ENCODE assay signal across 23 cellular contexts in the genomic region with DNA sequence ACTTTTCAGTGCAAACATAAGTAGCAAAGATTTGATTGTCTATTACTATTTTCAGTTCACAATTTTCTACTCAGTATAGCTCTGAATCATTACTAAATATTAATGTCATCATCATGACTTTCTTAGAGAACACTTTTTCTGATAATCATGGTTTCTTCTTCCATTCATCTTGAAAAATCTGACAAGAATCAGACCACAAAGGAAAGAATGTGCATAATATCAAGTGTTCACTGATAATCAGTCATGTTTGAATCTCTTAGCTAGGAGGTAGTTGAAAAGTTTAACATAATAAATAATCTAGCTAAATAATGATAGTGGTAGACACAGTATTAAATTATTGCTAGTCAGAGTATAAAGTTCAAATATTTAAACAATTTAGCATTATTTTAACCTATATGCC.
DNase-seq lines count a peak whose midpoint lies in the region; FAIRE-seq and TF ChIP-seq lines count a peak whose summit lies in the region.
"Had no signal": no experiment of that assay in that cellular context is flagged by ENCODE, and none has a peak within 500 bp of the region (broad histone marks: within the 10 kb centered on the region; RNA-seq: fewer than 3 reads in every experiment).

No MANE protein-coding gene starts in this region.

- H3F3A ChIP-seq in PC-9 (ENCODE audit: insufficient read depth, low read depth) (no peaks in the 10 kb centered on the region), SU-DHL-6 (ENCODE audit: insufficient read depth) (no peaks in the 10 kb centered on the region)

- H3K4me3 ChIP-seq in PC-9 (no peak overlapping the region), SU-DHL-6 (ENCODE audit: insufficient read depth, low read length, poor library complexity, severe bottlenecking) (no peak overlapping the region), astrocyte (ENCODE audit: insufficient read depth, low read depth, low read length) (no peak overlapping the region)
- H3K4me3 ChIP-seq: A549; BLaER1 treated with 17β-estradiol and CSF1 and Interleukin-3, amounts not matched to agents 10 nM and 100 nM; GM23338 had no signal

- H3K36me3 Mint-ChIP-seq in astrocyte (ENCODE audit: low read depth, unreplicated experiment): no peaks in the 10 kb centered on the region
- H3K36me3 Mint-ChIP-seq: CD14-positive monocyte; CD8-positive, alpha-beta memory T cell had no signal

- H3K4me3 Mint-ChIP-seq in astrocyte (ENCODE audit: unreplicated experiment): no peak overlapping the region
- H3K4me3 Mint-ChIP-seq: CD14-positive monocyte; CD4-positive, alpha-beta T cell; CD8-positive, alpha-beta memory T cell; GM23338; H9 had no signal

- no peak overlapping the region for H3K4me2 ChIP-seq in PC-9
- H3K4me2 ChIP-seq in SU-DHL-6 (ENCODE audit: low read depth, low read length, poor library complexity, severe bottlenecking): no peak overlapping the region
- no peak overlapping the region for H3K4me2 ChIP-seq in astrocyte (ENCODE audit: low read length)
- H3K4me2 ChIP-seq: A549; BLaER1 treated with 17β-estradiol and CSF1 and Interleukin-3, amounts not matched to agents 10 nM and 100 nM; GM23338 had no signal

- H3K4me1 Mint-ChIP-seq in astrocyte (ENCODE audit: low read depth, unreplicated experiment): no peaks in the 10 kb centered on the region
- H3K4me1 Mint-ChIP-seq: CD14-positive monocyte; CD8-positive, alpha-beta memory T cell; GM23338; H9 had no signal

- H3K36me3 ChIP-seq in PC-9 (ENCODE audit: low read depth) (no peaks in the 10 kb centered on the region), SU-DHL-6 (ENCODE audit: low read length) (no peaks in the 10 kb centered on the region), astrocyte (ENCODE audit: insufficient read depth, low read length) (no peaks in the 10 kb centered on the region)
- H3K36me3 ChIP-seq: BE2C; BLaER1 treated with 17β-estradiol and CSF1 and Interleukin-3, amounts not matched to agents 10 nM and 100 nM had no signal

- H3K79me2 ChIP-seq in PC-9 (ENCODE audit: low read depth) (no peaks in the 10 kb centered on the region), SU-DHL-6 (ENCODE audit: insufficient read depth, low read length) (no peaks in the 10 kb centered on the region), astrocyte (ENCODE audit: insufficient read depth, low read length) (no peaks in the 10 kb centered on the region)

- no TSS peak for BruUV-seq in PC-9 (replicated peaks; lab: Mats Ljungman, UMichigan)

- H3K9me2 ChIP-seq in PC-9 (ENCODE audit: insufficient read depth): peaks cover 9% of the 10 kb centered on the region; the same call in 1 of the 2 replicates
- no peaks in the 10 kb centered on the region for H3K9me2 ChIP-seq in SU-DHL-6 (replicated peaks; ENCODE audit: insufficient read depth, low read length)

- no peaks in the 10 kb centered on the region for H3K9me3 Mint-ChIP-seq in astrocyte (ENCODE audit: unreplicated experiment)
- H3K9me3 Mint-ChIP-seq: CD14-positive monocyte, GM23338, H9 had no signal

- H3K9ac ChIP-seq in SU-DHL-6 (ENCODE audit: low read length): no peak overlapping the region
- no peak overlapping the region for H3K9ac ChIP-seq in astrocyte (ENCODE audit: low read length)
- H3K9ac ChIP-seq: BLaER1 treated with 17β-estradiol and CSF1 and Interleukin-3, amounts not matched to agents 10 nM and 100 nM had no signal

- POLR2A ChIA-PET in PC-9 (lab: Charles Lee; ENCODE audit: unreplicated experiment): no interaction called here

- H3K4me1 ChIP-seq in PC-9 (replicated peaks; ENCODE audit: insufficient read depth) (no peaks in the 10 kb centered on the region), astrocyte (ENCODE audit: insufficient read depth, low read length) (no peaks in the 10 kb centered on the region)
- H3K4me1 ChIP-seq: A549; BLaER1 treated with 17β-estradiol and CSF1 and Interleukin-3, amounts not matched to agents 10 nM and 100 nM had no signal

- H3K9me3 ChIP-seq in PC-9 (ENCODE audit: insufficient read depth, low read depth): no peaks in the 10 kb centered on the region
- no peaks in the 10 kb centered on the region for H3K9me3 ChIP-seq in SU-DHL-6 (ENCODE audit: insufficient read depth, low read length)
- H3K9me3 ChIP-seq in astrocyte (ENCODE audit: insufficient read depth, low read depth, low read length): no peaks in the 10 kb centered on the region
- H3K9me3 ChIP-seq: A549; BE2C; BLaER1 treated with 17β-estradiol and CSF1 and Interleukin-3, amounts not matched to agents 10 nM and 100 nM had no signal

- intact Hi-C loops in PC-9 (cut with micrococcal nuclease; ENCODE audit: unreplicated experiment): no loop called here

- TF ChIP-seq CTCF in D721Med (IDR thresholded peaks at IDR 0.05; ENCODE audit: insufficient read depth, missing control alignments): no peak
- TF ChIP-seq CTCF in PC-9 (conservative IDR thresholded peaks at IDR 0.05): no peak
- no peak for TF ChIP-seq CTCF in SU-DHL-6 (IDR thresholded peaks at IDR 0.05; ENCODE audit: insufficient read depth, low read length, poor library complexity, severe bottlenecking)
- TF ChIP-seq CTCF in astrocyte (IDR thresholded peaks at IDR 0.05; ENCODE audit: insufficient read depth, low read depth, low read length): no peak

- H2AFZ ChIP-seq in PC-9: 0 out of 2 replicates have a peak overlapping the region, but pooled peaks have one; percentile 62
- H2AFZ ChIP-seq in SU-DHL-6 (ENCODE audit: low read depth, low read length, severe bottlenecking): peak overlapping the region; percentile 30
- no peak overlapping the region for H2AFZ ChIP-seq in astrocyte (ENCODE audit: low read depth, low read length)
- H2AFZ ChIP-seq: GM23338 had no signal

- H3K27ac ChIP-seq in PC-9 (no peak overlapping the region), SU-DHL-6 (ENCODE audit: low read depth, low read length) (no peak overlapping the region), astrocyte (ENCODE audit: low read depth, low read length) (no peak overlapping the region)
- H3K27ac ChIP-seq: A549; BLaER1 treated with 17β-estradiol and CSF1 and Interleukin-3, amounts not matched to agents 10 nM and 100 nM had no signal

- DNase-seq in D721Med (ENCODE audit: insufficient read length, low spot score): no peak
- DNase-seq in PC-9: no peak
- peak; percentile 31 for DNase-seq in astrocyte (ENCODE audit: low read depth)
- no peak for DNase-seq in islet precursor cell
- DNase-seq in NCI-H526 (lab: John Stamatoyannopoulos, UW): no peak
- DNase-seq in urothelium cell line (ENCODE audit: low spot score): no peak
- DNase-seq: 8988T; ACHN; AML-193; BE2C; CD4-positive, alpha-beta T cell; CD8-positive, alpha-beta memory T cell; DMS53; DMS79 treated with DMSO at 0.1 percent for 48 hours; GF-D8; H9 had no signal

- H3K27me3 Mint-ChIP-seq in astrocyte (ENCODE audit: low read depth, unreplicated experiment): no peaks in the 10 kb centered on the region
- H3K27me3 Mint-ChIP-seq: CD4-positive, alpha-beta T cell; CD8-positive, alpha-beta memory T cell had no signal

- no peak overlapping the region for H3K27ac Mint-ChIP-seq in astrocyte (ENCODE audit: unreplicated experiment)
- H3K27ac Mint-ChIP-seq: CD14-positive monocyte; CD4-positive, alpha-beta T cell; CD8-positive, alpha-beta memory T cell; GM23338; H9 had no signal

- FAIRE-seq in D721Med (lab: Jason Lieb, UNC): peak; percentile 89
- FAIRE-seq in astrocyte (lab: Jason Lieb, UNC): no peak
- FAIRE-seq in urothelium cell line (lab: Jason Lieb, UNC): no peak
- FAIRE-seq: A549, GM12891, GM18507 had no signal

- CTCF ChIA-PET in PC-9 (lab: Charles Lee): no interaction called here

- no peaks in the 10 kb centered on the region for H3K27me3 ChIP-seq in PC-9 (ENCODE audit: insufficient read depth, low read depth)
- H3K27me3 ChIP-seq in SU-DHL-6 (ENCODE audit: low read length): no peaks in the 10 kb centered on the region
- no peaks in the 10 kb centered on the region for H3K27me3 ChIP-seq in astrocyte (ENCODE audit: insufficient read depth, low read length)
- H3K27me3 ChIP-seq: BE2C; BLaER1 treated with 17β-estradiol and CSF1 and Interleukin-3, amounts not matched to agents 10 nM and 100 nM had no signal

- H4K20me1 ChIP-seq in PC-9 (ENCODE audit: insufficient read depth) (no peaks in the 10 kb centered on the region), SU-DHL-6 (ENCODE audit: low read depth, low read length) (no peaks in the 10 kb centered on the region), astrocyte (ENCODE audit: insufficient read depth, low read length) (no peaks in the 10 kb centered on the region)
- H4K20me1 ChIP-seq: BLaER1 treated with 17β-estradiol and CSF1 and Interleukin-3, amounts not matched to agents 10 nM and 100 nM had no signal
